Comparison of ENCODE assay signal across 11 cellular contexts in genomic region chr17:27808629-27809028, GRCh38. TPM values are rescaled to one million over a fixed set of nuclear protein-coding genes. Genes with fewer than 3 reads are reported as not detected.
DNase-seq lines count a peak whose midpoint lies in the region; ATAC-seq lines count a peak whose summit lies in the region.
"Had no signal": no experiment of that assay in that cellular context is flagged by ENCODE, and none has a peak within 500 bp of the region (broad histone marks: within the 10 kb centered on the region; RNA-seq: fewer than 3 reads in every experiment).

No MANE protein-coding gene starts in this region.

- CTCF ChIA-PET in activated CD8-positive, alpha-beta memory T cell treated with anti-CD3 and anti-CD28 coated beads, Interleukin-2, amount 10 ng/mL, durations not matched to agents 7 days and 5 days (lab: Charles Lee) = interaction anchor here (0.8 to 19.2 kb wide), 8 partner anchors 11 to 442 kb away, joined by 4 to 571 read pairs (median 6); partner anchors contain the start of gene LYRM9
- CTCF ChIA-PET in activated naive CD4-positive, alpha-beta T cell treated with anti-CD3 and anti-CD28 coated beads, Interleukin-2, amount 10 ng/mL, durations not matched to agents 7 days and 5 days (lab: Charles Lee) = interaction anchor here (1.4 to 10.3 kb wide), 5 partner anchors 48 to 443 kb away, joined by 4 to 404 read pairs (median 5); partner anchors contain the start of gene LYRM9

- peak overlapping the region; percentile 100 for H3K27ac Mint-ChIP-seq in activated CD8-positive, alpha-beta memory T cell treated with anti-CD3 and anti-CD28 coated beads, Interleukin-2, amount 10 ng/mL, durations not matched to agents 7 days and 5 days
- H3K27ac Mint-ChIP-seq in activated naive CD4-positive, alpha-beta T cell treated with anti-CD3 and anti-CD28 coated beads, Interleukin-2, amount 10 ng/mL, durations not matched to agents 7 days and 5 days = peak overlapping the region; percentile 97

- no peak for DNase-seq in activated CD8-positive, alpha-beta memory T cell treated with anti-CD3 and anti-CD28 coated beads, Interleukin-2, amount 10 ng/mL, durations not matched to agents 7 days and 5 days
- no peak for DNase-seq in activated CD8-positive, alpha-beta memory T cell treated with anti-CD3 and anti-CD28 coated beads, Interleukin-2, amount 50 U/mL, for 4 hours
- DNase-seq in activated naive CD4-positive, alpha-beta T cell treated with anti-CD3 and anti-CD28 coated beads, Interleukin-2, amount 10 ng/mL, durations not matched to agents 7 days and 5 days = no peak
- peak; percentile 46 for DNase-seq in stimulated activated CD8-positive, alpha-beta memory T cell treated with anti-CD3 and anti-CD28 coated beads, Interleukin-4, amount 100 ng/mL, for 48 hours
- DNase-seq in NK-92 (lab: John Stamatoyannopoulos, UW; ENCODE audit: unreplicated experiment) = no peak
- DNase-seq in COR-L47 (lab: John Stamatoyannopoulos, UW) = no peak
- DNase-seq in NCI-H2227 (lab: John Stamatoyannopoulos, UW; ENCODE audit: unreplicated experiment) = no peak
- DNase-seq: SW 1271 had no signal

- no peak for ATAC-seq in activated CD8-positive, alpha-beta memory T cell treated with anti-CD3 and anti-CD28 coated beads, Interleukin-2, amount 10 ng/mL, durations not matched to agents 7 days and 5 days
- ATAC-seq in HG02840 (IDR thresholded peaks at IDR 0.05; ENCODE audit: low FRiP score, unreplicated experiment) = peak; percentile 5

- H3K4me3 Mint-ChIP-seq in activated CD8-positive, alpha-beta memory T cell treated with anti-CD3 and anti-CD28 coated beads, Interleukin-2, amount 10 ng/mL, durations not matched to agents 7 days and 5 days = peak overlapping the region; percentile 63
- no peak overlapping the region for H3K4me3 Mint-ChIP-seq in activated naive CD4-positive, alpha-beta T cell treated with anti-CD3 and anti-CD28 coated beads, Interleukin-2, amount 10 ng/mL, durations not matched to agents 7 days and 5 days

- no peaks in the 10 kb centered on the region for H3K27me3 Mint-ChIP-seq in activated CD8-positive, alpha-beta memory T cell treated with anti-CD3 and anti-CD28 coated beads, Interleukin-2, amount 10 ng/mL, durations not matched to agents 7 days and 5 days
- no peaks in the 10 kb centered on the region for H3K27me3 Mint-ChIP-seq in activated naive CD4-positive, alpha-beta T cell treated with anti-CD3 and anti-CD28 coated beads, Interleukin-2, amount 10 ng/mL, durations not matched to agents 7 days and 5 days

- peaks cover 55% of the 10 kb centered on the region for H3K4me1 Mint-ChIP-seq in activated CD8-positive, alpha-beta memory T cell treated with anti-CD3 and anti-CD28 coated beads, Interleukin-2, amount 10 ng/mL, durations not matched to agents 7 days and 5 days
- peaks cover 57% of the 10 kb centered on the region for H3K4me1 Mint-ChIP-seq in activated naive CD4-positive, alpha-beta T cell treated with anti-CD3 and anti-CD28 coated beads, Interleukin-2, amount 10 ng/mL, durations not matched to agents 7 days and 5 days

- H3K9me3 Mint-ChIP-seq in activated CD8-positive, alpha-beta memory T cell treated with anti-CD3 and anti-CD28 coated beads, Interleukin-2, amount 10 ng/mL, durations not matched to agents 7 days and 5 days (ENCODE audit: low read depth) = peaks cover 2% of the 10 kb centered on the region
- no peaks in the 10 kb centered on the region for H3K9me3 Mint-ChIP-seq in activated naive CD4-positive, alpha-beta T cell treated with anti-CD3 and anti-CD28 coated beads, Interleukin-2, amount 10 ng/mL, durations not matched to agents 7 days and 5 days

- peaks cover 33% of the 10 kb centered on the region for H3K36me3 Mint-ChIP-seq in activated CD8-positive, alpha-beta memory T cell treated with anti-CD3 and anti-CD28 coated beads, Interleukin-2, amount 10 ng/mL, durations not matched to agents 7 days and 5 days
- H3K36me3 Mint-ChIP-seq in activated naive CD4-positive, alpha-beta T cell treated with anti-CD3 and anti-CD28 coated beads, Interleukin-2, amount 10 ng/mL, durations not matched to agents 7 days and 5 days = no peaks in the 10 kb centered on the region

RNA-seq across cellular contexts. Expression of gene NOS2, which starts 8.3 kb away (rescaled TPM):
- total RNA-seq in activated CD8-positive, alpha-beta memory T cell treated with anti-CD3 and anti-CD28 coated beads, Interleukin-2, amount 10 ng/mL, durations not matched to agents 7 days and 5 days = under 1 TPM in 1 of 2 experiments, not detected in 1; 0.06 TPM
- total RNA-seq: OCI-LY7, vagina had no signal
